ENCODE assay signal across 8 cellular contexts in the genomic region with DNA sequence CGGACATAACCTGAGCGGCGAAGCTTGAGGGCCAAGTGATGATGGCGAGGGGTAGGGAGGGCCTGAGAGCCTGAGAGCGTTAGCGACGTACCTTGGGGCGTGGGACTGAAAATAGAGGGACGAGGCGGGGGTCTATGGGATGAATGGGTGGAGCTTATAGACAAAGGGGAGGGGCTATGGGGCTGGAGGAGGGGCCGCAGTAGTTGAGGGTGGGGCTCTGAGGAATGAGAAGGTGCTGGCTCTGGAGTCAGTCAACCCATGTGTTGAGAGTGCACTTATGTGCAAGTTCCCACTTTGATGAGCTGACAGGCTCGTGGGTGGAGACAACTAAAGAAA. TPM values are rescaled to one million over a fixed set of nuclear protein-coding genes. Genes with fewer than 3 reads are reported as not detected.
DNase-seq lines count a peak whose midpoint lies in the region; ATAC-seq and TF ChIP-seq lines count a peak whose summit lies in the region.

No MANE protein-coding gene starts in this region.

- H3K4me3 ChIP-seq in BE2C (ENCODE audit: low read depth, low read length) (peak overlapping the region; percentile 66), cardiac fibroblast (replicated peaks in 1 of 2; ENCODE audit: low read depth in 2 of 2, low read length in 2 of 2) (peak overlapping the region; percentile 67 to 71), left lung (peak overlapping the region; percentile 55 to 66)

- ATAC-seq in GM19025 (IDR thresholded peaks at IDR 0.05; ENCODE audit: low read depth, unreplicated experiment) (peak; percentile 5), HG03442 (IDR thresholded peaks at IDR 0.05; ENCODE audit: unreplicated experiment) (peak; percentile 34), left lung (peak; percentile 76)

- no peaks in the 10 kb centered on the region for H3K4me1 ChIP-seq in BE2C
- peaks cover 0 to 10% of the 10 kb centered on the region in 2 donors for H3K4me1 ChIP-seq in left lung

- DNase-seq in BE2C (no peak), T-helper 2 cell (peak in 3 of 5 experiments; percentile 14 to 41 (median 23)), cardiac fibroblast (ENCODE audit: low read depth in 2 of 2) (peak; percentile 41 to 59), left lung (peak in 1 of 2 donors; percentile 44), ACHN (no peak)
- peak; percentile 50 to 53 for DNase-seq in stimulated activated CD4-positive, alpha-beta T cell treated with anti-CD3 and anti-CD28 coated beads, Interleukin-4, amount 100 ng/mL, for 4 hours

- in situ Hi-C loops in ACHN (cut with HindIII; ENCODE audit: low pct_ligation_motif_present, low pct_unique_long_range_greater_than_20kb, low sequenced_read_pairs) = no loop called here

- peak overlapping the region; percentile 81 to 89 for H3K27ac ChIP-seq in left lung

- H3K36me3 ChIP-seq in BE2C = no peaks in the 10 kb centered on the region
- H3K36me3 ChIP-seq in left lung = peaks cover 0 to 8% of the 10 kb centered on the region in 2 donors

- intact Hi-C loops in left lung (cut with DNase I) = no loop called here

- no peaks in the 10 kb centered on the region for H3K9me3 ChIP-seq in BE2C
- H3K9me3 ChIP-seq in left lung = no peaks in the 10 kb centered on the region

- H3K27me3 ChIP-seq in BE2C (no peaks in the 10 kb centered on the region), left lung (no peaks in the 10 kb centered on the region)

- TF ChIP-seq CTCF in BE2C (IDR thresholded peaks at IDR 0.05; ENCODE audit: low read depth, low read length) (no peak), cardiac fibroblast (IDR thresholded peaks at IDR 0.05; ENCODE audit: low read depth, low read length) (no peak), left lung (IDR thresholded peaks at IDR 0.05) (no peak)

RNA-seq across cellular contexts. Expression of a gene that starts 0.5 kb away (rescaled TPM):
- polyA plus RNA-seq in BE2C (2012; ENCODE audit: insufficient read depth, insufficient read length, low read depth) = 33.8 TPM
- total RNA-seq in left lung = 10 to 100 TPM; 11.8 to 15.2 TPM

RNA-seq across cellular contexts. Expression of a gene that starts 18.4 kb away (rescaled TPM):
- 208 TPM for polyA plus RNA-seq in BE2C (2012; ENCODE audit: insufficient read depth, insufficient read length, low read depth)
- 100 to 1,000 TPM in 1 of 2 donors, 10 to 100 TPM in 1; 74.2 to 200 TPM for total RNA-seq in left lung

RNA-seq across cellular contexts. Expression of a gene that starts 31.2 kb away (rescaled TPM):
- polyA plus RNA-seq in BE2C (2012; ENCODE audit: insufficient read depth, insufficient read length, low read depth) = 27.1 TPM
- total RNA-seq in left lung = 10 to 100 TPM in 1 of 2 donors, 1 to 10 TPM in 1; 8.4 to 12.2 TPM

RNA-seq across cellular contexts. Expression of a gene that starts 34.3 kb away (rescaled TPM):
- 514 TPM for polyA plus RNA-seq in BE2C (2012; ENCODE audit: insufficient read depth, insufficient read length, low read depth)
- total RNA-seq in left lung = 100 to 1,000 TPM in 1 of 2 donors, 10 to 100 TPM in 1; 82.3 to 217 TPM

RNA-seq across cellular contexts. Expression of a gene that starts 57.3 kb away (rescaled TPM):
- 178 TPM for polyA plus RNA-seq in BE2C (2012; ENCODE audit: insufficient read depth, insufficient read length, low read depth)
- total RNA-seq in left lung = 100 to 1,000 TPM; 108 to 114 TPM

Comparison
In these comparisons a context has a peak if more than half of its experiments do, and no peak if none do; other contexts are left out.
1. DNase-seq: peak in T-helper 2 cell (3 of 5), cardiac fibroblast (2 of 2) and stimulated activated CD4-positive, alpha-beta T cell treated with anti-CD3 and anti-CD28 coated beads, Interleukin-4, amount 100 ng/mL, for 4 hours (2 of 2); none in BE2C (single experiment) and ACHN (single experiment).
2. ATAC-seq: peak in every context shown above with its lines; median percentile 76 in left lung; 34 in HG03442; 5 in GM19025.
3. Peak in every context shown above with its lines, with median percentiles within 50 percentile points of each other: H3K4me3 ChIP-seq.